ENCODE assay signal across 8 cellular contexts in genomic region chr5:14663734-14664269, GRCh38. TPM values are rescaled to one million over a fixed set of nuclear protein-coding genes. Genes with fewer than 3 reads are reported as not detected.
DNase-seq lines count a peak whose midpoint lies in the region; ATAC-seq and TF ChIP-seq lines count a peak whose summit lies in the region.

No MANE protein-coding gene starts in this region.

- peak; percentile 25 for DNase-seq in AG10803 (ENCODE audit: low read depth)
- peak in 2 of 3 donors; percentile 30 to 57 for DNase-seq in Peyer's patch
- no peak for DNase-seq in T1000 (lab: John Stamatoyannopoulos, UW)
- DNase-seq in superior temporal gyrus (ENCODE audit: extremely low spot score), result no peak

- H3K9ac ChIP-seq in mucosa of stomach (ENCODE audit: low read length), result peak overlapping the region; percentile 69

- no peak for TF ChIP-seq POLR2A in Peyer's patch (IDR thresholded peaks at IDR 0.05)

- H3K9me3 ChIP-seq in Peyer's patch (no peaks in the 10 kb centered on the region), ectodermal cell (ENCODE audit: control insufficient read depth, low read length) (no peaks in the 10 kb centered on the region), mucosa of stomach (ENCODE audit: control insufficient read depth, low read length) (no peaks in the 10 kb centered on the region)

- H3K4me1 ChIP-seq in Peyer's patch (peaks cover 0 to 41% (median 5%) of the 10 kb centered on the region in 4 donors), ectodermal cell (ENCODE audit: control insufficient read depth, insufficient read depth, low read length) (no peaks in the 10 kb centered on the region), mucosa of stomach (ENCODE audit: control insufficient read depth, insufficient read depth, low read length) (peaks cover 38% of the 10 kb centered on the region)

- H3K4me3 ChIP-seq in AG10803 (ENCODE audit: low read length), result peak overlapping the region; percentile 83
- peak overlapping the region; percentile 70 to 91 (median 86) for H3K4me3 ChIP-seq in Peyer's patch
- H3K4me3 ChIP-seq in ectodermal cell (ENCODE audit: insufficient read depth, low read depth, low read length), result peak overlapping the region; percentile 74
- H3K4me3 ChIP-seq in mucosa of stomach (ENCODE audit: low read length), result peak overlapping the region; percentile 60

- ATAC-seq in GM18511 (IDR thresholded peaks at IDR 0.05; ENCODE audit: unreplicated experiment), result peak; percentile 28
- ATAC-seq in HG03342 (IDR thresholded peaks at IDR 0.05; ENCODE audit: unreplicated experiment), result peak; percentile 26

- no peaks in the 10 kb centered on the region for H3K36me3 ChIP-seq in Peyer's patch
- no peaks in the 10 kb centered on the region for H3K36me3 ChIP-seq in ectodermal cell (ENCODE audit: control insufficient read depth, insufficient read depth, low read length)
- no peaks in the 10 kb centered on the region for H3K36me3 ChIP-seq in mucosa of stomach (ENCODE audit: control insufficient read depth, insufficient read depth, low read length)

- WGBS in ectodermal cell, 2 experiments, result 8% methylated on average over 24 of the region's 24 CpGs

- H3K27me3 ChIP-seq in Peyer's patch, result no peaks in the 10 kb centered on the region
- peaks cover 10% of the 10 kb centered on the region for H3K27me3 ChIP-seq in ectodermal cell (ENCODE audit: control insufficient read depth, insufficient read depth, low read length, poor library complexity, severe bottlenecking)
- no peaks in the 10 kb centered on the region for H3K27me3 ChIP-seq in mucosa of stomach (ENCODE audit: control insufficient read depth, insufficient read depth, low read length)

- TF ChIP-seq CTCF in AG10803 (conservative IDR thresholded peaks at IDR 0.05; ENCODE audit: low read length), result no peak
- no peak for TF ChIP-seq CTCF in Peyer's patch (IDR thresholded peaks at IDR 0.05)

- peak overlapping the region; percentile 80 to 99 (median 95) for H3K27ac ChIP-seq in Peyer's patch
- no peak overlapping the region for H3K27ac ChIP-seq in ectodermal cell (ENCODE audit: insufficient read depth, low read depth, low read length, poor library complexity, severe bottlenecking)

RNA-seq across cellular contexts. Expression of gene OTULIN, which starts 0.7 kb away (rescaled TPM):
- 10 to 100 TPM; 33.0 to 42.2 (median 37.8) TPM for total RNA-seq in Peyer's patch
- polyA plus RNA-seq in ectodermal cell (2013, experiment 1 of 4), result 29.3 TPM
- polyA plus RNA-seq in ectodermal cell (2013, experiment 2 of 4), result 31.6 TPM
- 16.4 TPM for polyA plus RNA-seq in ectodermal cell (2013, experiment 3 of 4)
- polyA plus RNA-seq in ectodermal cell (2013, experiment 4 of 4), result 19.5 TPM

Comparison
In these comparisons a context has a peak if more than half of its experiments do, and no peak if none do; other contexts are left out.
1. DNase-seq: peak in AG10803 (single experiment) and Peyer's patch (2 of 3); none in T1000 (single experiment) and superior temporal gyrus (single experiment).
2. Peak in every context shown above with its lines, with median percentiles within 50 percentile points of each other: H3K4me3 ChIP-seq.